In the genomic region with DNA sequence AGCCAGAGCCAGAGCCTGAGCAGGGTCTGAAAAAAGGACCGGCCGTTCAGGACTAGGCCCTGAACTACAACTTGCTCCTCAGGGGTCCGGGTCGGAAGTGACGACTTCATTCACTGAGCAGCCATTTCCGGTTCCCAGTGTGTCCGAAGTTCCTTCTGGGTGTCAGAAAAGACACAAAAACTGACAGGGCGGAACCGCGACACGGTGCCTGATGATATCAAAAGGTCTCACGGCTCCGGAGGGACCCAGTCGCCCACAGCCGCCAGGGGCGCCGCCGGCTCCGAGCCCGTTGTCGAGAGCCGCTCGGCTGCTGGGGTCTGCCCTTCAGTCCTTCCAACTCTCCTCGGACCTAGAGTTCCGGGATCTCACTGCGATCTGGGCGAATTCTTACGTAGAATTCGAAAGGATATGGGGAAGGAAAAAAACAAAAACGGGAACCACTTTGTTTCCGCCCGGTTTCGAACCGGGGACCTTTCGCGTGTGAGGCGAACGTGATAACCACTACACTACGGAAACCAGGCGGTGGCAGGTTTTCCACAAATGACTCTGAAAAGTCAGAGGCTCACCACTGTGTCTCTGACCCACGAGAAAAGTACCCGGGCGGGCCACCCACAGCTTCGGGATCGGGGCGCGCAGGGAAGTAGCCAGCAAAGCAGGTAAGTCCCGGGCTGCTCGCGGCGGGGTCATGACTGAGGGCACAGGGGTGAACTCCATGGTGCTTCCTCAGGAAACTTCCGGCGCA, we compare ENCODE assay signal across 8 cellular contexts. TPM values are rescaled to one million over a fixed set of nuclear protein-coding genes. Genes with fewer than 3 reads are reported as not detected.
A peak's percentile ranks its signal among the peaks of the same experiment; 100 is the strongest.
DNase-seq lines count a peak whose midpoint lies in the region; ATAC-seq and TF ChIP-seq lines count a peak whose summit lies in the region.

No MANE protein-coding gene starts in this region.

- CTCF ChIA-PET in OCI-LY7 (lab: Charles Lee; ENCODE audit: unreplicated experiment) = interaction anchor here (1.2 kb wide), 1 partner anchor 9 kb away, joined by 3 read pairs; no protein-coding TSS in a partner anchor

- no TSS peak for BruUV-seq in OCI-LY7 (replicated peaks; lab: Mats Ljungman, UMichigan)

- POLR2A ChIA-PET in OCI-LY7 (lab: Charles Lee) = interaction anchor here (0.7 to 1.8 kb wide), 5 partner anchors 8 to 610 kb away, joined by 3 to 14 read pairs (median 6); no protein-coding TSS in a partner anchor

- H3K9me2 ChIP-seq in OCI-LY7 (ENCODE audit: insufficient read depth, low read length) = no peaks in the 10 kb centered on the region

- DNase-seq in DMS114 treated with DMSO at 0.1 percent for 48 hours (lab: John Stamatoyannopoulos, UW; ENCODE audit: unreplicated experiment) (peak; percentile 92), HuH-7.5 (ENCODE audit: low spot score) (peak; percentile 69), OCI-LY7 (ENCODE audit: low spot score) (peak; percentile 97), activated T-cell treated with anti-CD3 and anti-CD28 coated beads for 4 hours (peak; percentile 98), epithelial cell of prostate (ENCODE audit: low read depth, low spot score) (peak; percentile 44), mucosa of descending colon (peak; percentile 93 to 94 (median 93))
- DNase-seq in stimulated activated CD8-positive, alpha-beta memory T cell treated with anti-CD3 and anti-CD28 coated beads, Interleukin-4, amount 100 ng/mL, for 1 hour (ENCODE audit: low read depth in 2 of 2, low spot score in 1 of 2) = peak; percentile 94 to 95

- no peaks in the 10 kb centered on the region for H3K79me2 ChIP-seq in OCI-LY7 (ENCODE audit: insufficient read depth, low read depth, low read length)

- peak overlapping the region; percentile 91 for H3K4me2 ChIP-seq in OCI-LY7 (ENCODE audit: low read length)

- ATAC-seq in GM21526 (IDR thresholded peaks at IDR 0.05; ENCODE audit: low FRiP score, unreplicated experiment) = peak; percentile 58
- peak; percentile 87 for ATAC-seq in mucosa of descending colon

- H4K20me1 ChIP-seq in OCI-LY7 (ENCODE audit: insufficient read depth, low read length) = no peaks in the 10 kb centered on the region

- TF ChIP-seq CTCF in OCI-LY7 (conservative IDR thresholded peaks at IDR 0.05; ENCODE audit: low read length) = peak; percentile 82
- peak; percentile 19 for TF ChIP-seq CTCF in mucosa of descending colon (IDR thresholded peaks at IDR 0.05)

- H3K4me1 ChIP-seq in OCI-LY7 (ENCODE audit: insufficient read depth, low read length, poor library complexity, severe bottlenecking) (peaks cover 17% of the 10 kb centered on the region), mucosa of descending colon (ENCODE audit: low read depth) (peaks cover 18% of the 10 kb centered on the region)

- peak overlapping the region; percentile 99 for H2AFZ ChIP-seq in OCI-LY7 (ENCODE audit: low read length)

- H3K4me3 ChIP-seq in OCI-LY7 (ENCODE audit: low read depth, low read length, poor library complexity, severe bottlenecking) (peak overlapping the region; percentile 83), mucosa of descending colon (peak overlapping the region; percentile 33)

- H3K36me3 ChIP-seq in OCI-LY7 (ENCODE audit: insufficient read depth, low read length) (no peaks in the 10 kb centered on the region), mucosa of descending colon (ENCODE audit: low read depth) (no peaks in the 10 kb centered on the region)

- H3K27ac ChIP-seq in OCI-LY7 (ENCODE audit: low read depth, low read length, poor library complexity, severe bottlenecking) (peak overlapping the region; percentile 94), epithelial cell of prostate (peak overlapping the region; percentile 99)

- intact Hi-C loops in OCI-LY7 (cut with micrococcal nuclease; ENCODE audit: unreplicated experiment) (loop anchor here (1.0 to 10.0 kb wide), 2 partner anchors 22 to 45 kb away; no protein-coding TSS in a partner anchor), mucosa of descending colon (cut with DNase I, micrococcal nuclease) (no loop called here)

- H3K9me3 ChIP-seq in OCI-LY7 (ENCODE audit: low read length) = no peaks in the 10 kb centered on the region
- no peaks in the 10 kb centered on the region for H3K9me3 ChIP-seq in mucosa of descending colon

RNA-seq across cellular contexts. Expression of gene CFAP126, which starts 31.8 kb away (rescaled TPM):
- total RNA-seq in OCI-LY7 (2014; rRNA removed; shearing (Covaris generic)) = not detected in 2 replicates
- not detected in 2 replicates for total RNA-seq in OCI-LY7 (2022)
- total RNA-seq in mucosa of descending colon = not detected

Comparison
In these comparisons a context has a peak if more than half of its experiments do, and no peak if none do; other contexts are left out.
1. Peak in every context shown above with its lines: DNase-seq, ATAC-seq, H3K4me3 ChIP-seq and H3K27ac ChIP-seq.
2. DNase-seq: peak in every context shown above with its lines; median percentile 98 in activated T-cell treated with anti-CD3 and anti-CD28 coated beads for 4 hours; 97 in OCI-LY7; 94 in stimulated activated CD8-positive, alpha-beta memory T cell treated with anti-CD3 and anti-CD28 coated beads, Interleukin-4, amount 100 ng/mL, for 1 hour; 93 in mucosa of descending colon; 92 in DMS114 treated with DMSO at 0.1 percent for 48 hours; 69 in HuH-7.5; 44 in epithelial cell of prostate.